ENCODE assay signal across 1 cellular context in the genomic region with DNA sequence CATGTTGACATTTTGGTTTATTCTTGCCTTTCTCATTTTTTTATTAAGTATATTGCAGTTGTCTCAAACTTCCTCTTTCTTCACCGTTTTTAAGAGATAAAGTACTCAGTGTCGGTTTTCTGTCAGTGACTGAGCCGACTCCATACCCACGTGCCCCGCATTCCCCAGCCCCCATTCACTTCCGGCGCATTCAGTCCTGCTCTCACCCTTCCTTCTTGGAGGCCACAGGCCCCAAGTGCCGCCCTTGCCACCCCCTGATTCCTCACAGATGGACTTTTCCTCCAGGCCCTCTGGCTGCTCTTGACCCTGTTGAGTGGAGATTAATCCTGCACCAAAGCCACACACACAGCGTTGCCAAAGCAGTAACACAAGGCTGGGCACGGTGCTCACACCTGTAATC.
TF ChIP-seq lines count a peak whose summit lies in the region.

No MANE protein-coding gene starts in this region.

TF ChIP-seq in K562, 482 proteins besides CTCF, POLR2A, EP300 and RAD21 (continued from another document and continues in another):
- TF ChIP-seq, protein P1, sequence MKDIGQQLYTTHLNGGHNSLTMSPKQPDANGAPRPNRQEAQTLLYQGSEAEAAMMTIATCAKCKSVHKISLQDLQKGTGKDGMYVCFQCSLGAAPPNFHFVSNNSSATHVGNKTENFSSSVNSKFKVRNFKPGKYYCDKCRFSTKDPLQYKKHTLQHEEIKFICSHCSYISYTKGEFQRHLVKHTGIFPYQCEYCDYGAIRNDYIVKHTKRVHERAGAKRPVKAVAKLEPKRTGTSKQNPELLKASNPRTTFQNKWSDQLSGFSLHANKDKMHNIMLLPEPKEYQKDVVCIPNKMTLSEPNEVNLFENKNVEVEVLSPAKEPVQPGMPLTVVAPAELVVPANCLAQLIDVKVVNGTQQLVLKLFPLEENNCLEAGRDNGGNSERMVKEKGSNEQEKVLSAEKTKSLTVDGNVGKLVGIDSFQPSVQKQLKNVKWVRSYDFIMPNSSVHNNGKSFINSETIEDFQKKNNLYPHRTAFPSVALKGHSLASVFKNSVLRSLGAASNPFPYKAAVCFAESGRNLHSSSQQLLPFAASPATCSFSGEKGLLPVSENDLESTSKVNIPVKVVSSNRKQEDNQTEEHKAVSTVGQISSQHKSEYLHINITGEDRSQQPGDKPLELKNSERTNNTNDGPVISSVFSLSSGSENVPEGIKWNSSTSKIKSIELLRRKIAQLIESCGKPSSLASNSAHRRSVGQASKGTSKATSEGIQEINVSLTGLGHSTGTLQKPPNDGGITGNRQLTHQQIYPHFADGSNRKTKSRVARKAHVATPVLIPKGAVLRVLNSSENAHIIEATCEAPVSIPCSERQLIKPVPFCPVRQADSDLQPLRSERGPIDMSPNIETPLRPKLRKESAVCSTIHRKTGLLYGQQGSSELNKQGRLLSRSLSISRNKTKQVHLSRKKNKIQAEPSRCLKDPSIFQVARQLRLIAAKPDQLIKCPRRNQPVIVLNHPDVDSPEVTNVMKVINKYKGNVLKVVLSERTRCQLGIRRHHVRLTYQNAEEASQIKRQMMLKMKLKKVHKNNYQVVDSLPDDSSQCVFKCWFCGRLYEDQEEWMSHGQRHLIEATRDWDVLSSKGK (CRISPR knock-in tag; IDR thresholded peaks at IDR 0.05): no peak
- TF ChIP-seq, protein P2, sequence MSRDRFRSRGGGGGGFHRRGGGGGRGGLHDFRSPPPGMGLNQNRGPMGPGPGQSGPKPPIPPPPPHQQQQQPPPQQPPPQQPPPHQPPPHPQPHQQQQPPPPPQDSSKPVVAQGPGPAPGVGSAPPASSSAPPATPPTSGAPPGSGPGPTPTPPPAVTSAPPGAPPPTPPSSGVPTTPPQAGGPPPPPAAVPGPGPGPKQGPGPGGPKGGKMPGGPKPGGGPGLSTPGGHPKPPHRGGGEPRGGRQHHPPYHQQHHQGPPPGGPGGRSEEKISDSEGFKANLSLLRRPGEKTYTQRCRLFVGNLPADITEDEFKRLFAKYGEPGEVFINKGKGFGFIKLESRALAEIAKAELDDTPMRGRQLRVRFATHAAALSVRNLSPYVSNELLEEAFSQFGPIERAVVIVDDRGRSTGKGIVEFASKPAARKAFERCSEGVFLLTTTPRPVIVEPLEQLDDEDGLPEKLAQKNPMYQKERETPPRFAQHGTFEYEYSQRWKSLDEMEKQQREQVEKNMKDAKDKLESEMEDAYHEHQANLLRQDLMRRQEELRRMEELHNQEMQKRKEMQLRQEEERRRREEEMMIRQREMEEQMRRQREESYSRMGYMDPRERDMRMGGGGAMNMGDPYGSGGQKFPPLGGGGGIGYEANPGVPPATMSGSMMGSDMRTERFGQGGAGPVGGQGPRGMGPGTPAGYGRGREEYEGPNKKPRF (IDR thresholded peaks at IDR 0.05; ENCODE audit: low read depth, low read length): no peak
- TF ChIP-seq, protein P3, sequence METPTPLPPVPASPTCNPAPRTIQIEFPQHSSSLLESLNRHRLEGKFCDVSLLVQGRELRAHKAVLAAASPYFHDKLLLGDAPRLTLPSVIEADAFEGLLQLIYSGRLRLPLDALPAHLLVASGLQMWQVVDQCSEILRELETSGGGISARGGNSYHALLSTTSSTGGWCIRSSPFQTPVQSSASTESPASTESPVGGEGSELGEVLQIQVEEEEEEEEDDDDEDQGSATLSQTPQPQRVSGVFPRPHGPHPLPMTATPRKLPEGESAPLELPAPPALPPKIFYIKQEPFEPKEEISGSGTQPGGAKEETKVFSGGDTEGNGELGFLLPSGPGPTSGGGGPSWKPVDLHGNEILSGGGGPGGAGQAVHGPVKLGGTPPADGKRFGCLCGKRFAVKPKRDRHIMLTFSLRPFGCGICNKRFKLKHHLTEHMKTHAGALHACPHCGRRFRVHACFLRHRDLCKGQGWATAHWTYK (CRISPR knock-in tag; IDR thresholded peaks at IDR 0.05): peak; percentile 77; the same call in 1 of the 2 replicates
- TF ChIP-seq, protein P4, sequence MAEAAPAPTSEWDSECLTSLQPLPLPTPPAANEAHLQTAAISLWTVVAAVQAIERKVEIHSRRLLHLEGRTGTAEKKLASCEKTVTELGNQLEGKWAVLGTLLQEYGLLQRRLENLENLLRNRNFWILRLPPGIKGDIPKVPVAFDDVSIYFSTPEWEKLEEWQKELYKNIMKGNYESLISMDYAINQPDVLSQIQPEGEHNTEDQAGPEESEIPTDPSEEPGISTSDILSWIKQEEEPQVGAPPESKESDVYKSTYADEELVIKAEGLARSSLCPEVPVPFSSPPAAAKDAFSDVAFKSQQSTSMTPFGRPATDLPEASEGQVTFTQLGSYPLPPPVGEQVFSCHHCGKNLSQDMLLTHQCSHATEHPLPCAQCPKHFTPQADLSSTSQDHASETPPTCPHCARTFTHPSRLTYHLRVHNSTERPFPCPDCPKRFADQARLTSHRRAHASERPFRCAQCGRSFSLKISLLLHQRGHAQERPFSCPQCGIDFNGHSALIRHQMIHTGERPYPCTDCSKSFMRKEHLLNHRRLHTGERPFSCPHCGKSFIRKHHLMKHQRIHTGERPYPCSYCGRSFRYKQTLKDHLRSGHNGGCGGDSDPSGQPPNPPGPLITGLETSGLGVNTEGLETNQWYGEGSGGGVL (CRISPR knock-in tag; IDR thresholded peaks at IDR 0.05): no peak
- TF ChIP-seq, protein P5, sequence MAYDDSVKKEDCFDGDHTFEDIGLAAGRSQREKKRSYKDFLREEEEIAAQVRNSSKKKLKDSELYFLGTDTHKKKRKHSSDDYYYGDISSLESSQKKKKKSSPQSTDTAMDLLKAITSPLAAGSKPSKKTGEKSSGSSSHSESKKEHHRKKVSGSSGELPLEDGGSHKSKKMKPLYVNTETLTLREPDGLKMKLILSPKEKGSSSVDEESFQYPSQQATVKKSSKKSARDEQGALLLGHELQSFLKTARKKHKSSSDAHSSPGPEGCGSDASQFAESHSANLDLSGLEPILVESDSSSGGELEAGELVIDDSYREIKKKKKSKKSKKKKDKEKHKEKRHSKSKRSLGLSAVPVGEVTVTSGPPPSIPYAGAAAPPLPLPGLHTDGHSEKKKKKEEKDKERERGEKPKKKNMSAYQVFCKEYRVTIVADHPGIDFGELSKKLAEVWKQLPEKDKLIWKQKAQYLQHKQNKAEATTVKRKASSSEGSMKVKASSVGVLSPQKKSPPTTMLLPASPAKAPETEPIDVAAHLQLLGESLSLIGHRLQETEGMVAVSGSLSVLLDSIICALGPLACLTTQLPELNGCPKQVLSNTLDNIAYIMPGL (CRISPR knock-in tag; IDR thresholded peaks at IDR 0.05): no peak
- TF ChIP-seq MTA3 (IDR thresholded peaks at IDR 0.05; ENCODE audit: borderline replicate concordance) (no peak), MEIS2 (IDR thresholded peaks at IDR 0.05; ENCODE audit: partially characterized antibody) (peak; percentile 65), NR2F6 (CRISPR knock-in tag; IDR thresholded peaks at IDR 0.05) (no peak), ZSCAN29 (IDR thresholded peaks at IDR 0.05) (no peak), ZC3H11A (IDR thresholded peaks at IDR 0.05; ENCODE audit: low read depth, low read length) (no peak), EZH2 (IDR thresholded peaks at IDR 0.05; ENCODE audit: borderline replicate concordance, low read depth, low read length) (no peak), XRCC4 (IDR thresholded peaks at IDR 0.05; ENCODE audit: extremely low read depth, insufficient read depth, insufficient read length) (no peak), ETV5 (CRISPR knock-in tag; IDR thresholded peaks at IDR 0.05; ENCODE audit: low read depth) (peak; percentile 39; the same call in 1 of the 2 replicates), ZNF274 (IDR thresholded peaks at IDR 0.05; ENCODE audit: borderline replicate concordance, low read depth, low read length) (no peak)
- TF ChIP-seq, protein P6, sequence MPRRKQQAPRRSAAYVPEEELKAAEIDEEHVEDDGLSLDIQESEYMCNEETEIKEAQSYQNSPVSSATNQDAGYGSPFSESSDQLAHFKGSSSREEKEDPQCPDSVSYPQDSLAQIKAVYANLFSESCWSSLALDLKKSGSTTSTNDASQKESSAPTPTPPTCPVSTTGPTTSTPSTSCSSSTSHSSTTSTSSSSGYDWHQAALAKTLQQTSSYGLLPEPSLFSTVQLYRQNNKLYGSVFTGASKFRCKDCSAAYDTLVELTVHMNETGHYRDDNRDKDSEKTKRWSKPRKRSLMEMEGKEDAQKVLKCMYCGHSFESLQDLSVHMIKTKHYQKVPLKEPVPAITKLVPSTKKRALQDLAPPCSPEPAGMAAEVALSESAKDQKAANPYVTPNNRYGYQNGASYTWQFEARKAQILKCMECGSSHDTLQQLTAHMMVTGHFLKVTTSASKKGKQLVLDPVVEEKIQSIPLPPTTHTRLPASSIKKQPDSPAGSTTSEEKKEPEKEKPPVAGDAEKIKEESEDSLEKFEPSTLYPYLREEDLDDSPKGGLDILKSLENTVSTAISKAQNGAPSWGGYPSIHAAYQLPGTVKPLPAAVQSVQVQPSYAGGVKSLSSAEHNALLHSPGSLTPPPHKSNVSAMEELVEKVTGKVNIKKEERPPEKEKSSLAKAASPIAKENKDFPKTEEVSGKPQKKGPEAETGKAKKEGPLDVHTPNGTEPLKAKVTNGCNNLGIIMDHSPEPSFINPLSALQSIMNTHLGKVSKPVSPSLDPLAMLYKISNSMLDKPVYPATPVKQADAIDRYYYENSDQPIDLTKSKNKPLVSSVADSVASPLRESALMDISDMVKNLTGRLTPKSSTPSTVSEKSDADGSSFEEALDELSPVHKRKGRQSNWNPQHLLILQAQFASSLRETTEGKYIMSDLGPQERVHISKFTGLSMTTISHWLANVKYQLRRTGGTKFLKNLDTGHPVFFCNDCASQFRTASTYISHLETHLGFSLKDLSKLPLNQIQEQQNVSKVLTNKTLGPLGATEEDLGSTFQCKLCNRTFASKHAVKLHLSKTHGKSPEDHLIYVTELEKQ (CRISPR knock-in tag; IDR thresholded peaks at IDR 0.05): no peak
- TF ChIP-seq, protein P7, sequence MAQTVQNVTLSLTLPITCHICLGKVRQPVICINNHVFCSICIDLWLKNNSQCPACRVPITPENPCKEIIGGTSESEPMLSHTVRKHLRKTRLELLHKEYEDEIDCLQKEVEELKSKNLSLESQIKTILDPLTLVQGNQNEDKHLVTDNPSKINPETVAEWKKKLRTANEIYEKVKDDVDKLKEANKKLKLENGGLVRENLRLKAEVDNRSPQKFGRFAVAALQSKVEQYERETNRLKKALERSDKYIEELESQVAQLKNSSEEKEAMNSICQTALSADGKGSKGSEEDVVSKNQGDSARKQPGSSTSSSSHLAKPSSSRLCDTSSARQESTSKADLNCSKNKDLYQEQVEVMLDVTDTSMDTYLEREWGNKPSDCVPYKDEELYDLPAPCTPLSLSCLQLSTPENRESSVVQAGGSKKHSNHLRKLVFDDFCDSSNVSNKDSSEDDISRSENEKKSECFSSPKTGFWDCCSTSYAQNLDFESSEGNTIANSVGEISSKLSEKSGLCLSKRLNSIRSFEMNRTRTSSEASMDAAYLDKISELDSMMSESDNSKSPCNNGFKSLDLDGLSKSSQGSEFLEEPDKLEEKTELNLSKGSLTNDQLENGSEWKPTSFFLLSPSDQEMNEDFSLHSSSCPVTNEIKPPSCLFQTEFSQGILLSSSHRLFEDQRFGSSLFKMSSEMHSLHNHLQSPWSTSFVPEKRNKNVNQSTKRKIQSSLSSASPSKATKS (CRISPR knock-in tag; IDR thresholded peaks at IDR 0.05): no peak
- TF ChIP-seq, protein P8, sequence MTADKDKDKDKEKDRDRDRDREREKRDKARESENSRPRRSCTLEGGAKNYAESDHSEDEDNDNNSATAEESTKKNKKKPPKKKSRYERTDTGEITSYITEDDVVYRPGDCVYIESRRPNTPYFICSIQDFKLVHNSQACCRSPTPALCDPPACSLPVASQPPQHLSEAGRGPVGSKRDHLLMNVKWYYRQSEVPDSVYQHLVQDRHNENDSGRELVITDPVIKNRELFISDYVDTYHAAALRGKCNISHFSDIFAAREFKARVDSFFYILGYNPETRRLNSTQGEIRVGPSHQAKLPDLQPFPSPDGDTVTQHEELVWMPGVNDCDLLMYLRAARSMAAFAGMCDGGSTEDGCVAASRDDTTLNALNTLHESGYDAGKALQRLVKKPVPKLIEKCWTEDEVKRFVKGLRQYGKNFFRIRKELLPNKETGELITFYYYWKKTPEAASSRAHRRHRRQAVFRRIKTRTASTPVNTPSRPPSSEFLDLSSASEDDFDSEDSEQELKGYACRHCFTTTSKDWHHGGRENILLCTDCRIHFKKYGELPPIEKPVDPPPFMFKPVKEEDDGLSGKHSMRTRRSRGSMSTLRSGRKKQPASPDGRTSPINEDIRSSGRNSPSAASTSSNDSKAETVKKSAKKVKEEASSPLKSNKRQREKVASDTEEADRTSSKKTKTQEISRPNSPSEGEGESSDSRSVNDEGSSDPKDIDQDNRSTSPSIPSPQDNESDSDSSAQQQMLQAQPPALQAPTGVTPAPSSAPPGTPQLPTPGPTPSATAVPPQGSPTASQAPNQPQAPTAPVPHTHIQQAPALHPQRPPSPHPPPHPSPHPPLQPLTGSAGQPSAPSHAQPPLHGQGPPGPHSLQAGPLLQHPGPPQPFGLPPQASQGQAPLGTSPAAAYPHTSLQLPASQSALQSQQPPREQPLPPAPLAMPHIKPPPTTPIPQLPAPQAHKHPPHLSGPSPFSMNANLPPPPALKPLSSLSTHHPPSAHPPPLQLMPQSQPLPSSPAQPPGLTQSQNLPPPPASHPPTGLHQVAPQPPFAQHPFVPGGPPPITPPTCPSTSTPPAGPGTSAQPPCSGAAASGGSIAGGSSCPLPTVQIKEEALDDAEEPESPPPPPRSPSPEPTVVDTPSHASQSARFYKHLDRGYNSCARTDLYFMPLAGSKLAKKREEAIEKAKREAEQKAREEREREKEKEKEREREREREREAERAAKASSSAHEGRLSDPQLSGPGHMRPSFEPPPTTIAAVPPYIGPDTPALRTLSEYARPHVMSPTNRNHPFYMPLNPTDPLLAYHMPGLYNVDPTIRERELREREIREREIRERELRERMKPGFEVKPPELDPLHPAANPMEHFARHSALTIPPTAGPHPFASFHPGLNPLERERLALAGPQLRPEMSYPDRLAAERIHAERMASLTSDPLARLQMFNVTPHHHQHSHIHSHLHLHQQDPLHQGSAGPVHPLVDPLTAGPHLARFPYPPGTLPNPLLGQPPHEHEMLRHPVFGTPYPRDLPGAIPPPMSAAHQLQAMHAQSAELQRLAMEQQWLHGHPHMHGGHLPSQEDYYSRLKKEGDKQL (CRISPR knock-in tag; IDR thresholded peaks at IDR 0.05; ENCODE audit: borderline replicate concordance): no peak
- TF ChIP-seq, protein P9, sequence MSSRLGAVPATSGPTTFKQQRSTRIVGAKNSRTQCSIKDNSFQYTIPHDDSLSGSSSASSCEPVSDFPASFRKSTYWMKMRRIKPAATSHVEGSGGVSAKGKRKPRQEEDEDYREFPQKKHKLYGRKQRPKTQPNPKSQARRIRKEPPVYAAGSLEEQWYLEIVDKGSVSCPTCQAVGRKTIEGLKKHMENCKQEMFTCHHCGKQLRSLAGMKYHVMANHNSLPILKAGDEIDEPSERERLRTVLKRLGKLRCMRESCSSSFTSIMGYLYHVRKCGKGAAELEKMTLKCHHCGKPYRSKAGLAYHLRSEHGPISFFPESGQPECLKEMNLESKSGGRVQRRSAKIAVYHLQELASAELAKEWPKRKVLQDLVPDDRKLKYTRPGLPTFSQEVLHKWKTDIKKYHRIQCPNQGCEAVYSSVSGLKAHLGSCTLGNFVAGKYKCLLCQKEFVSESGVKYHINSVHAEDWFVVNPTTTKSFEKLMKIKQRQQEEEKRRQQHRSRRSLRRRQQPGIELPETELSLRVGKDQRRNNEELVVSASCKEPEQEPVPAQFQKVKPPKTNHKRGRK (tag; IDR thresholded peaks at IDR 0.05): no peak
- TF ChIP-seq, protein P10, sequence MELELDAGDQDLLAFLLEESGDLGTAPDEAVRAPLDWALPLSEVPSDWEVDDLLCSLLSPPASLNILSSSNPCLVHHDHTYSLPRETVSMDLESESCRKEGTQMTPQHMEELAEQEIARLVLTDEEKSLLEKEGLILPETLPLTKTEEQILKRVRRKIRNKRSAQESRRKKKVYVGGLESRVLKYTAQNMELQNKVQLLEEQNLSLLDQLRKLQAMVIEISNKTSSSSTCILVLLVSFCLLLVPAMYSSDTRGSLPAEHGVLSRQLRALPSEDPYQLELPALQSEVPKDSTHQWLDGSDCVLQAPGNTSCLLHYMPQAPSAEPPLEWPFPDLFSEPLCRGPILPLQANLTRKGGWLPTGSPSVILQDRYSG (tag; conservative IDR thresholded peaks at IDR 0.05; ENCODE audit: low read depth): no peak
